Comparison of ENCODE assay signal across 28 cellular contexts in the genomic region with DNA sequence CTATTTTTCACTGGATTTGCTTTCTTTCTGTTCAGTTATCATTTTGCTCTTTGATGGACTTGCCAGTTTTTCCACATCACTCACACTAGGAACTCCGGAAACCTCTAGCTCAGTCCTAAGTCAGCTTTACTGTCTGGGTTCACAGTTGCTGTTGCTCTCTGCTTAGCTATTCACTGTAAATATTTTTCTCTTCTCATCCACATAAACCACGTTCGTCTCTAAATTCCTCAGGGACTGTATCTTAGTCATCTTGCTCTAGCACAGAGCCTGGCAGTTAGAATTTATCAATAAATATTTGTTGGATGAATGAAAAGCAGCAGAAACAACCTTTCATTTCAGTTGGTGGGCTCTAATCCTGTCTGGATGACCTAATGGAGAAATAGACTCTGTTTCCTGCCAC.
"Had no signal": no experiment of that assay in that cellular context is flagged by ENCODE, and none has a peak within 500 bp of the region (broad histone marks: within the 10 kb centered on the region; RNA-seq: fewer than 3 reads in every experiment).

No MANE protein-coding gene starts in this region.

- H3K27me3 Mint-ChIP-seq: naive thymus-derived CD8-positive, alpha-beta T cell; stimulated activated naive B cell treated with anti-CD40 and anti-IgM and Interleukin-4, amounts not matched to agents 10 μg/mL and 1 μg/mL and 100 μg/mL, for 72 hours had no signal

- H3K27me3 ChIP-seq: left lung, stomach, testis, thyroid gland, transverse colon, upper lobe of left lung, vagina had no signal

- H3K4me1 ChIP-seq: left lung, lower lobe of right lung, pancreas, prostate gland, stomach, testis, thyroid gland, transverse colon, upper lobe of left lung, vagina had no signal

- H3K9me3 ChIP-seq: left lung, lower lobe of right lung, pancreas, prostate gland, stomach, testis, thyroid gland, transverse colon, upper lobe of left lung, vagina had no signal

- H3K27ac ChIP-seq: left lung, lower lobe of right lung, pancreas, prostate gland, stomach, testis, thyroid gland, transverse colon, upper lobe of left lung, vagina had no signal

- H3K36me3 Mint-ChIP-seq: naive thymus-derived CD8-positive, alpha-beta T cell; stimulated activated naive B cell treated with anti-CD40 and anti-IgM and Interleukin-4, amounts not matched to agents 10 μg/mL and 1 μg/mL and 100 μg/mL, for 72 hours had no signal

- DNase-seq: hippocampal formation; kidney; left colon; left lung; lower lobe of right lung; mammary epithelial cell; mesenchymal stem cell; naive thymus-derived CD8-positive, alpha-beta T cell; nucleus accumbens; pancreas; posterior cingulate gyrus; retina; right cardiac atrium; small intestine; stimulated activated CD4-positive, alpha-beta T cell treated with anti-CD3 and anti-CD28 coated beads, Interleukin-1b, Interleukin-23, amount 100 ng/mL, for 48 hours; stimulated activated CD4-positive, alpha-beta T cell treated with anti-CD3 and anti-CD28 coated beads, Interleukin-4, amount 100 ng/mL, for 1 hour; stimulated activated naive B cell treated with anti-CD40 and anti-IgM and Interleukin-4, amounts not matched to agents 10 μg/mL and 1 μg/mL and 100 μg/mL, for 72 hours; stimulated activated naive CD8-positive, alpha-beta T cell treated with anti-CD3 and anti-CD28 coated beads, Interleukin-15, Interleukin-2, amounts not matched to agents 100 U/mL and 50 U/mL, for 24 hours; stomach; testis; thyroid gland; transverse colon; upper lobe of left lung had no signal

- H3K27ac Mint-ChIP-seq: naive thymus-derived CD8-positive, alpha-beta T cell; nephron; stimulated activated naive B cell treated with anti-CD40 and anti-IgM and Interleukin-4, amounts not matched to agents 10 μg/mL and 1 μg/mL and 100 μg/mL, for 72 hours had no signal

- H3K9me3 Mint-ChIP-seq: nephron; neural crest cell; stimulated activated naive B cell treated with anti-CD40 and anti-IgM and Interleukin-4, amounts not matched to agents 10 μg/mL and 1 μg/mL and 100 μg/mL, for 72 hours had no signal

- ATAC-seq: left colon; left lung; lower lobe of right lung; naive thymus-derived CD8-positive, alpha-beta T cell; pancreas; right cardiac atrium; sciatic nerve; stimulated activated naive B cell treated with anti-CD40 and anti-IgM and Interleukin-4, amounts not matched to agents 10 μg/mL and 1 μg/mL and 100 μg/mL, for 72 hours; stimulated activated naive CD8-positive, alpha-beta T cell treated with anti-CD3 and anti-CD28 coated beads, Interleukin-15, Interleukin-2, amounts not matched to agents 100 U/mL and 50 U/mL, for 24 hours had no signal

- H3K4me1 Mint-ChIP-seq: naive thymus-derived CD8-positive, alpha-beta T cell; nephron; neural crest cell; stimulated activated naive B cell treated with anti-CD40 and anti-IgM and Interleukin-4, amounts not matched to agents 10 μg/mL and 1 μg/mL and 100 μg/mL, for 72 hours had no signal

- H3K36me3 ChIP-seq: left lung, lower lobe of right lung, pancreas, prostate gland, stomach, thyroid gland, transverse colon, upper lobe of left lung, vagina had no signal

- H3K4me3 ChIP-seq: left lung, lower lobe of right lung, pancreas, prostate gland, stomach, testis, thyroid gland, transverse colon, upper lobe of left lung, vagina had no signal

- H3K4me3 Mint-ChIP-seq: naive thymus-derived CD8-positive, alpha-beta T cell; nephron; neural crest cell; stimulated activated naive B cell treated with anti-CD40 and anti-IgM and Interleukin-4, amounts not matched to agents 10 μg/mL and 1 μg/mL and 100 μg/mL, for 72 hours had no signal
